ENCODE assay signal across 27 cellular contexts in the genomic region with DNA sequence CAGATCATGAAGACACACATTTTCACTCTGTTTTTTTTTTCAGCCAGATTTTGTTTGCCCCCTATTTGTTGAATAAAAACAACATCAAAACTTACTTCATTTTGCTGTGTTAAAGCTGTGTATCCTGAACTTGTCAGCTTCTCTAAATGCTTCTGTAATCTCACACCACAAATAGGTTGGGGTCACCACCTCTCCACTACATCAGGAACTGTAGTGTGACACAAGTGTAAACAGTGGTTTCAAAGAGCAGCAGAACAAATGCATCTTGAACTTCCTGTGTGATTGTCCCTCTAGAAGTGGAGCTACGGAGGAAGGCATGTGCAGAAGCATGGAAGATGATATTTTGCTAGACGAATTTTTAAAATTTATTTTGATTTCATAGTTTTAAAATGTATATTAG.
A peak's percentile ranks its signal among the peaks of the same experiment; 100 is the strongest.
DNase-seq lines count a peak whose midpoint lies in the region; ATAC-seq and TF ChIP-seq lines count a peak whose summit lies in the region.
"Had no signal": no experiment of that assay in that cellular context is flagged by ENCODE, and none has a peak within 500 bp of the region (broad histone marks: within the 10 kb centered on the region; RNA-seq: fewer than 3 reads in every experiment).

No MANE protein-coding gene starts in this region.

- CTCF ChIA-PET in naive thymus-derived CD4-positive, alpha-beta T cell (lab: Charles Lee), result no interaction called here

- intact Hi-C loops in naive thymus-derived CD4-positive, alpha-beta T cell (cut with micrococcal nuclease), result no loop called here

- H3K36me3 ChIP-seq in naive thymus-derived CD4-positive, alpha-beta T cell (ENCODE audit: control insufficient read depth in 2 of 3, insufficient read depth in 3 of 3, low read length in 3 of 3), result no peaks in the 10 kb centered on the region
- H3K36me3 ChIP-seq: BLaER1, breast epithelium, MG63, ovary, right atrium auricular region, SJSA1, thoracic aorta had no signal

- no peaks in the 10 kb centered on the region for H3K27me3 ChIP-seq in naive thymus-derived CD4-positive, alpha-beta T cell (ENCODE audit: control insufficient read depth in 2 of 2, insufficient read depth in 2 of 2, low read length in 2 of 2)
- H3K27me3 ChIP-seq in foreskin keratinocyte, result no peaks in the 10 kb centered on the region
- H3K27me3 ChIP-seq: BLaER1, breast epithelium, MG63, ovary, right atrium auricular region, SJSA1 had no signal

- peak; percentile 54 for DNase-seq in DMS114 treated with DMSO at 0.1 percent for 48 hours (lab: John Stamatoyannopoulos, UW; ENCODE audit: unreplicated experiment)
- peak; percentile 6 for DNase-seq in M059J (ENCODE audit: low read depth)
- peak; percentile 60 for DNase-seq in choroid plexus epithelial cell (ENCODE audit: low read depth)
- no peak for DNase-seq in naive thymus-derived CD4-positive, alpha-beta T cell
- no peak for DNase-seq in NCI-H226
- no peak for DNase-seq in NCI-H82 (lab: John Stamatoyannopoulos, UW)
- DNase-seq in foreskin keratinocyte, result no peak
- DNase-seq in stimulated activated CD4-positive, alpha-beta T cell treated with anti-CD3 and anti-CD28 coated beads, Interleukin-15, amount 100 ng/mL, for 24 hours, result no peak
- DNase-seq: ACHN; activated CD4-positive, alpha-beta T cell treated with anti-CD3 and anti-CD28 coated beads for 4 hours; activated naive CD4-positive, alpha-beta T cell; activated T-cell treated with anti-CD3 and anti-CD28 coated beads, Interleukin-2, amount 50 U/mL, for 48 hours; amniotic stem cell; HFFc6; kidney glomerular epithelial cell; NCI-H1436; NCI-H524; ovary; stimulated activated naive CD4-positive, alpha-beta T cell treated with Interleukin-2 at 50 U/mL for 16 hours had no signal

- H3K27ac ChIP-seq in naive thymus-derived CD4-positive, alpha-beta T cell (ENCODE audit: low read depth, low read length), result no peak overlapping the region
- no peak overlapping the region for H3K27ac ChIP-seq in foreskin keratinocyte
- H3K27ac ChIP-seq: BLaER1, breast epithelium, ovary, SJSA1 had no signal

- H3K4me3 ChIP-seq in choroid plexus epithelial cell (ENCODE audit: low read depth, low read length), result no peak overlapping the region
- H3K4me3 ChIP-seq in naive thymus-derived CD4-positive, alpha-beta T cell (ENCODE audit: low read length), result no peak overlapping the region
- H3K4me3 ChIP-seq: BLaER1, breast epithelium, coronary artery, MG63, ovary, right atrium auricular region, SJSA1, thoracic aorta had no signal

- H3K36me3 Mint-ChIP-seq in naive thymus-derived CD4-positive, alpha-beta T cell, result no peaks in the 10 kb centered on the region
- H3K36me3 Mint-ChIP-seq: T-cell had no signal

- H3K4me1 ChIP-seq in naive thymus-derived CD4-positive, alpha-beta T cell (ENCODE audit: control insufficient read depth in 2 of 2, insufficient read depth in 2 of 2, low read length in 2 of 2), result peaks cover 0 to 10% of the 10 kb centered on the region in 2 donors
- no peaks in the 10 kb centered on the region for H3K4me1 ChIP-seq in foreskin keratinocyte
- H3K4me1 ChIP-seq: BLaER1, breast epithelium, SJSA1 had no signal

- no peaks in the 10 kb centered on the region for H3K27me3 Mint-ChIP-seq in naive thymus-derived CD4-positive, alpha-beta T cell

- no peak overlapping the region for H3K27ac Mint-ChIP-seq in naive thymus-derived CD4-positive, alpha-beta T cell
- H3K27ac Mint-ChIP-seq: HFFc6, T-cell had no signal

- ATAC-seq in naive thymus-derived CD4-positive, alpha-beta T cell, result peak; percentile 37
- no peak for ATAC-seq in foreskin keratinocyte
- ATAC-seq: T-cell had no signal

- H3K9me3 Mint-ChIP-seq in naive thymus-derived CD4-positive, alpha-beta T cell, result peaks cover 0 to 1% (median 0%) of the 10 kb centered on the region in 11 donors
- H3K9me3 Mint-ChIP-seq: HFFc6 had no signal

- POLR2A ChIA-PET in naive thymus-derived CD4-positive, alpha-beta T cell (lab: Charles Lee), result no interaction called here

- H3K4me1 Mint-ChIP-seq in naive thymus-derived CD4-positive, alpha-beta T cell, result peaks cover 0 to 25% (median 0%) of the 10 kb centered on the region in 7 donors

- H3K9me3 ChIP-seq in naive thymus-derived CD4-positive, alpha-beta T cell (ENCODE audit: control insufficient read depth in 2 of 3, low read length in 3 of 3), result no peaks in the 10 kb centered on the region
- H3K9me3 ChIP-seq: BLaER1, breast epithelium, MG63, ovary, right atrium auricular region, thoracic aorta had no signal

- peak overlapping the region in 1 of 10 donors; percentile 2 for H3K4me3 Mint-ChIP-seq in naive thymus-derived CD4-positive, alpha-beta T cell
- H3K4me3 Mint-ChIP-seq: HFFc6, T-cell had no signal

- TF ChIP-seq CTCF in choroid plexus epithelial cell (conservative IDR thresholded peaks at IDR 0.05; ENCODE audit: low read depth, low read length), result no peak
- no peak for TF ChIP-seq CTCF in foreskin keratinocyte (conservative IDR thresholded peaks at IDR 0.05)

Comparison
In these comparisons a context has a peak if more than half of its experiments do, and no peak if none do; other contexts are left out.
1. DNase-seq: peak in DMS114 treated with DMSO at 0.1 percent for 48 hours (single experiment), M059J (single experiment) and choroid plexus epithelial cell (single experiment); none in naive thymus-derived CD4-positive, alpha-beta T cell (0 of 9), NCI-H226 (single experiment), NCI-H82 (single experiment), foreskin keratinocyte (0 of 2) and stimulated activated CD4-positive, alpha-beta T cell treated with anti-CD3 and anti-CD28 coated beads, Interleukin-15, amount 100 ng/mL, for 24 hours (single experiment).